Comparison of ENCODE assay signal across 8 cellular contexts in the genomic region with DNA sequence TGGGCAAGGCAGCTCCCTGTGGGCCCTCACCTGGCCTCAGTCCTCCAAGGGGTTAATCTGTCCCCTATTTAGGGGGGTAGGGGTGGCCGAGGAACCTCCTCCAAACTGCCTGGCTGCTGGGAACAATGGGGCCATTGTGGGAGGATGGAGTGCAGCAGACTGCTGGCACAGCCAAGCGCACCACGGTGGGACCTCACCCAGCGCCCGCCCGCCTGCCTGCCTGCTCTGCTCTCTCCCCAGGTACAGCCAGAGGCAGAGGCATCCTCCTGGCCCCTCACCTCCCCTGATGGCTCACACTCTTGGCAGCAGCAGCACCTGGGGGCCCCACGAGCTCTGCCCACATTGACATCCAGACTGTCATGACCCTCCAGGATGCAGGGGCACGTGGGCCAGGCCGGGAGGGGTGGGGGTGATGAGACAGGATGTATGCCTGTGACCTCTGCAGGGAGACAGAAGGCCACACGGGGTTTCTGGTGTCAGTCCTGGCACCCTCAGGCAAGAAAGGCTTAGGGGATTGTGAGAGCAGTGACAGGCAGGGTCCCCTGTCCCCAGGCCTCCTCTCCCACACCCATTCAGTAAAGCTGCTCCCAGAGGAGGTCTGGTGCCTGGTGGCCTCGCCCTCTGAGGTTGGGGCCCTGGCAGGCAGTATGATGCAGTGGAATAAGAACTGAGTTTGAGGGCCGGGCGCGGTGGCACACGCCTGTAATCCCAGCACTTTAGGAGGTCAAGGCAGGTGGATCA. TPM values are rescaled to one million over a fixed set of nuclear protein-coding genes. Genes with fewer than 3 reads are reported as not detected.
DNase-seq lines count a peak whose midpoint lies in the region; ATAC-seq, FAIRE-seq and TF ChIP-seq lines count a peak whose summit lies in the region.

No MANE protein-coding gene starts in this region.

- no peak for TF ChIP-seq CTCF in RWPE1 (conservative IDR thresholded peaks at IDR 0.05; ENCODE audit: low read depth)
- no peak for TF ChIP-seq CTCF in ascending aorta (IDR thresholded peaks at IDR 0.05)
- no peak for TF ChIP-seq CTCF in lung (IDR thresholded peaks at IDR 0.05; ENCODE audit: control extremely low read depth, extremely low read depth)

- H3K9me3 ChIP-seq in ascending aorta (no peaks in the 10 kb centered on the region), lung (ENCODE audit: control insufficient read depth in 2 of 2, insufficient read depth in 1 of 2, low read length in 1 of 2) (no peaks in the 10 kb centered on the region), subcutaneous abdominal adipose tissue (ENCODE audit: control insufficient read depth in 5 of 5, low read length in 5 of 5) (no peaks in the 10 kb centered on the region)

- intact Hi-C loops in ascending aorta (cut with DNase I), result no loop called here

- POLR2A ChIA-PET in RWPE1 (lab: Yijun Ruan, JAX; ENCODE audit: low non-redundant PET), result no interaction called here

- no peak for ATAC-seq in lung (ENCODE audit: insufficient read depth, low FRiP score)

- CTCF ChIA-PET in RWPE1 (lab: Yijun Ruan, JAX), result interaction anchor here (3.4 kb wide), 1 partner anchor 13 kb away, joined by 16 read pairs; no protein-coding TSS in a partner anchor

- H3K4me3 ChIP-seq in ascending aorta (peak overlapping the region in 1 of 2 donors; percentile 44), lung (no peak overlapping the region), subcutaneous abdominal adipose tissue (ENCODE audit: low read depth in 1 of 5, low read length in 5 of 5) (peak overlapping the region in 2 of 5 donors; percentile 25 to 39)

- H3K4me1 ChIP-seq in ascending aorta (peaks cover 64 to 91% of the 10 kb centered on the region in 2 donors), lung (ENCODE audit: control insufficient read depth in 2 of 2, insufficient read depth in 2 of 2, low read length in 2 of 2) (peaks cover 26 to 70% of the 10 kb centered on the region in 2 donors), subcutaneous abdominal adipose tissue (ENCODE audit: control insufficient read depth in 5 of 5, insufficient read depth in 5 of 5, low read length in 5 of 5) (peaks cover 35 to 98% (median 95%) of the 10 kb centered on the region in 5 donors)

- H3K27me3 ChIP-seq in ascending aorta (no peaks in the 10 kb centered on the region), lung (ENCODE audit: control insufficient read depth, insufficient read depth) (no peaks in the 10 kb centered on the region), subcutaneous abdominal adipose tissue (ENCODE audit: control insufficient read depth in 5 of 5, insufficient read depth in 4 of 5, low read length in 5 of 5) (no peaks in the 10 kb centered on the region)

- H3K9ac ChIP-seq in subcutaneous abdominal adipose tissue (ENCODE audit: low read length in 5 of 5), result peak overlapping the region in 4 of 5 donors; percentile 34 to 72 (median 65)

- FAIRE-seq in GM19239 (lab: Jason Lieb, UNC), result peak; percentile 79

- DNase-seq in GM19239 (ENCODE audit: insufficient read length, low spot score) (no peak), RWPE1 (ENCODE audit: low spot score) (no peak), ascending aorta (ENCODE audit: low spot score in 2 of 2) (peak in 1 of 2 donors; percentile 83), lung (ENCODE audit: low spot score) (no peak), NCI-H1694 treated with DMSO at 0.1 percent for 48 hours (lab: John Stamatoyannopoulos, UW) (no peak), DMS53 (lab: John Stamatoyannopoulos, UW) (no peak), putamen (ENCODE audit: low spot score) (no peak)

- 37 to 39% methylated on average over 15 of the region's 15 CpGs for WGBS in lung, 2 donors

- peak overlapping the region; percentile 100 for H3K27ac ChIP-seq in RWPE1
- peak overlapping the region; percentile 97 for H3K27ac ChIP-seq in ascending aorta
- peak overlapping the region; percentile 74 to 92 for H3K27ac ChIP-seq in lung (ENCODE audit: low read depth in 1 of 2, low read length in 1 of 2)
- H3K27ac ChIP-seq in subcutaneous abdominal adipose tissue (ENCODE audit: low read depth, low read length), result peak overlapping the region; percentile 98

- H3K36me3 ChIP-seq in ascending aorta (no peaks in the 10 kb centered on the region), lung (ENCODE audit: control insufficient read depth in 2 of 2, insufficient read depth in 2 of 2, low read length in 2 of 2) (no peaks in the 10 kb centered on the region), subcutaneous abdominal adipose tissue (ENCODE audit: control insufficient read depth in 5 of 5, insufficient read depth in 5 of 5, low read length in 5 of 5) (peaks cover 0 to 6% (median 0%) of the 10 kb centered on the region in 5 donors)

RNA-seq across cellular contexts. Expression of gene BCL9L, which starts 11.4 kb away (rescaled TPM):
- total RNA-seq in ascending aorta, result 46.5 TPM
- 10 to 100 TPM; 39.6 to 91.0 TPM for total RNA-seq in lung
- 10 to 100 TPM; 23.3 to 30.4 TPM for polyA plus RNA-seq in lung

RNA-seq across cellular contexts. Expression of gene CXCR5, which starts 30.7 kb away (rescaled TPM):
- total RNA-seq in ascending aorta (not detected), lung (under 1 TPM in 1 of 2 donors, not detected in 1; 0.48 TPM)
- polyA plus RNA-seq in lung, result under 1 TPM; 0.16 to 0.65 TPM

RNA-seq across cellular contexts. Expression of gene UPK2, which starts 41.8 kb away (rescaled TPM):
- total RNA-seq in ascending aorta (not detected), lung (not detected)
- under 1 TPM in 1 of 2 donors, not detected in 1; 0.07 TPM for polyA plus RNA-seq in lung

RNA-seq across cellular contexts. Expression of gene FOXR1, which starts 57.2 kb away (rescaled TPM):
- total RNA-seq in ascending aorta (not detected), lung (not detected)
- polyA plus RNA-seq in lung, result not detected
